1 cellular context compared by ENCODE assay signal in the genomic region with DNA sequence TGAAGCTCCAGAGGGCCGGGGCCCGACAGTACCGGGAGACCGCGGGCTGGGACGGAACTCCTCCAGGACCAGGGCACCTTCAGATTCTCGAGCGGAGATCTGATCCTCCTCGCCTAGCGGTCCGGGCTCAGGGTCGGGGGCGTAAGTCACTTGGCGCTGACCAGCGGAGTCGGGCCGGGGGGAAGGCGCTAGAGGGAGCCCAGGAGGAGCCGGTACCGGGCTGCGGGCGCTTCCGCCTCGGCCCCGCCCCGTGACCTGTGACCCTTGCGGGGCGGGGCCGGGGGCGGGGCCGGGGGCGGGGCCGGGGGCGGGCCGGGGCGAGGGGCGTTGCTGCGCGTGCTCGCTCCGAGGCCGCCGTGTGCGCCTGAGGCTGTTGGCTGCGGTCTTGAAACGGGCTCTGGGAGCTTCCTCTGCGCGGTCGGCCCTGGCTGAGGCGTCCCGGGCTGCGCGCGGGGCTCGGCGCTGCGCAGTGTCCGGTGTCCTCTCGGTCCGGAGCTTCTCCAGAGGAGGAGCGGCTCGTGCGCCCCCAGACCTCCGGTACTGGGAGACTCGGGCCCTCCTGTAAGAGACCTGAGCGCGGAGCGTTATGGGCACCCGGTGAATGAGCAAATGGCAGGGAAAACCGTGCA.
TF ChIP-seq lines count a peak whose summit lies in the region.

TSS of gene ARSA (minus strand) at position 239 of the 629 bp plus-strand sequence. CDS start 373 bp downstream, outside the sequence.

TF ChIP-seq in HepG2, 621 proteins besides CTCF, POLR2A, EP300 and RAD21 (continued from another document and continues in another):
- no peak for TF ChIP-seq ZNF318 (CRISPR knock-in tag; IDR thresholded peaks at IDR 0.05)
- no peak for TF ChIP-seq HOXA5 (CRISPR knock-in tag; IDR thresholded peaks at IDR 0.05)
- no peak for TF ChIP-seq KMT2A (CRISPR knock-in tag; IDR thresholded peaks at IDR 0.05)
- no peak for TF ChIP-seq ZNF205 (CRISPR knock-in tag; IDR thresholded peaks at IDR 0.05)
- TF ChIP-seq HOXA9 (CRISPR knock-in tag; IDR thresholded peaks at IDR 0.05; ENCODE audit: borderline replicate concordance) = no peak
- TF ChIP-seq NCOA1 (CRISPR knock-in tag; IDR thresholded peaks at IDR 0.05) = 0 out of 2 replicates have a peak, but pooled peaks have one; percentile 34
- TF ChIP-seq PAF1 (CRISPR knock-in tag; IDR thresholded peaks at IDR 0.05) = no peak
- TF ChIP-seq PRMT3 (CRISPR knock-in tag; IDR thresholded peaks at IDR 0.05; ENCODE audit: borderline replicate concordance, low read depth) = peak; percentile 72; the same call in 1 of the 2 replicates
- TF ChIP-seq ZNF550 (CRISPR knock-in tag; IDR thresholded peaks at IDR 0.05; ENCODE audit: borderline replicate concordance) = no peak
- TF ChIP-seq ZNF616 (CRISPR knock-in tag; IDR thresholded peaks at IDR 0.05; ENCODE audit: low read depth) = no peak
- TF ChIP-seq, protein P1, sequence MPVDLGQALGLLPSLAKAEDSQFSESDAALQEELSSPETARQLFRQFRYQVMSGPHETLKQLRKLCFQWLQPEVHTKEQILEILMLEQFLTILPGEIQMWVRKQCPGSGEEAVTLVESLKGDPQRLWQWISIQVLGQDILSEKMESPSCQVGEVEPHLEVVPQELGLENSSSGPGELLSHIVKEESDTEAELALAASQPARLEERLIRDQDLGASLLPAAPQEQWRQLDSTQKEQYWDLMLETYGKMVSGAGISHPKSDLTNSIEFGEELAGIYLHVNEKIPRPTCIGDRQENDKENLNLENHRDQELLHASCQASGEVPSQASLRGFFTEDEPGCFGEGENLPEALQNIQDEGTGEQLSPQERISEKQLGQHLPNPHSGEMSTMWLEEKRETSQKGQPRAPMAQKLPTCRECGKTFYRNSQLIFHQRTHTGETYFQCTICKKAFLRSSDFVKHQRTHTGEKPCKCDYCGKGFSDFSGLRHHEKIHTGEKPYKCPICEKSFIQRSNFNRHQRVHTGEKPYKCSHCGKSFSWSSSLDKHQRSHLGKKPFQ (CRISPR knock-in tag; IDR thresholded peaks at IDR 0.05; ENCODE audit: insufficient replicate concordance) = no peak
- no peak for TF ChIP-seq CENPX (CRISPR knock-in tag; IDR thresholded peaks at IDR 0.05)
- TF ChIP-seq DDIT3 (CRISPR knock-in tag; IDR thresholded peaks at IDR 0.05) = no peak
- TF ChIP-seq GPN1 (CRISPR knock-in tag; IDR thresholded peaks at IDR 0.05; ENCODE audit: borderline replicate concordance) = no peak
- no peak for TF ChIP-seq GABPA (IDR thresholded peaks at IDR 0.05; ENCODE audit: low read depth, low read length)
- peak; percentile 53 for TF ChIP-seq GABPA (CRISPR knock-in tag; IDR thresholded peaks at IDR 0.05; ENCODE audit: low read depth)
- no peak for TF ChIP-seq DNMT3B (CRISPR knock-in tag; conservative IDR thresholded peaks at IDR 0.05)
- TF ChIP-seq NFIB (CRISPR knock-in tag; IDR thresholded peaks at IDR 0.05; ENCODE audit: borderline replicate concordance) = no peak
- no peak for TF ChIP-seq SATB2 (CRISPR knock-in tag; IDR thresholded peaks at IDR 0.05)
- no peak for TF ChIP-seq HMG20A (CRISPR knock-in tag; IDR thresholded peaks at IDR 0.05; ENCODE audit: borderline replicate concordance)
- TF ChIP-seq FOXK1 (CRISPR knock-in tag; IDR thresholded peaks at IDR 0.05; ENCODE audit: borderline replicate concordance, low read depth) = no peak
- no peak for TF ChIP-seq JUND (CRISPR knock-in tag; IDR thresholded peaks at IDR 0.05)
- TF ChIP-seq KDM1A (CRISPR knock-in tag; IDR thresholded peaks at IDR 0.05) = no peak
- no peak for TF ChIP-seq DNMT1 (CRISPR knock-in tag; IDR thresholded peaks at IDR 0.05)
- TF ChIP-seq ZNF883 (CRISPR knock-in tag; IDR thresholded peaks at IDR 0.05; ENCODE audit: not compliant biosample characterization) = no peak
- TF ChIP-seq TBX3 (IDR thresholded peaks at IDR 0.05; ENCODE audit: borderline replicate concordance) = no peak
- TF ChIP-seq KLF6 (CRISPR knock-in tag; IDR thresholded peaks at IDR 0.05) = no peak
- TF ChIP-seq ZNF44 (CRISPR knock-in tag; IDR thresholded peaks at IDR 0.05) = 0 out of 2 replicates have a peak, but pooled peaks have one; percentile 87
- TF ChIP-seq ZBTB8A (CRISPR knock-in tag; IDR thresholded peaks at IDR 0.05; ENCODE audit: borderline replicate concordance, low read depth) = no peak
- no peak for TF ChIP-seq NCOR1 (IDR thresholded peaks at IDR 0.05; ENCODE audit: borderline replicate concordance, low read length)
- no peak for TF ChIP-seq ZNF225 (CRISPR knock-in tag; IDR thresholded peaks at IDR 0.05)
- no peak for TF ChIP-seq ARNT (IDR thresholded peaks at IDR 0.05)
- no peak for TF ChIP-seq ZNF839 (CRISPR knock-in tag; IDR thresholded peaks at IDR 0.05; ENCODE audit: borderline replicate concordance)
- TF ChIP-seq ZNF446 (CRISPR knock-in tag; IDR thresholded peaks at IDR 0.05) = no peak
- peak; percentile 56; the same call in 1 of the 2 replicates for TF ChIP-seq KDM2A (CRISPR knock-in tag; IDR thresholded peaks at IDR 0.05; ENCODE audit: borderline replicate concordance, low read depth)
- TF ChIP-seq MEIS1 (CRISPR knock-in tag; IDR thresholded peaks at IDR 0.05; ENCODE audit: borderline replicate concordance) = no peak; the same call in 1 of the 2 replicates
- TF ChIP-seq ZNF746 (CRISPR knock-in tag; IDR thresholded peaks at IDR 0.05) = no peak
- TF ChIP-seq NFE2 (CRISPR knock-in tag; IDR thresholded peaks at IDR 0.05) = no peak
- TF ChIP-seq YEATS2 (CRISPR knock-in tag; IDR thresholded peaks at IDR 0.05; ENCODE audit: borderline replicate concordance) = no peak; the same call in 1 of the 2 replicates
- no peak for TF ChIP-seq KDM6A (CRISPR knock-in tag; IDR thresholded peaks at IDR 0.05; ENCODE audit: low read depth)
- TF ChIP-seq ZNF432 (CRISPR knock-in tag; IDR thresholded peaks at IDR 0.05; ENCODE audit: borderline replicate concordance) = no peak
- no peak for TF ChIP-seq POLR2AphosphoS2 (IDR thresholded peaks at IDR 0.05; ENCODE audit: low read depth, low read length)
- TF ChIP-seq AHDC1 (CRISPR knock-in tag; IDR thresholded peaks at IDR 0.05; ENCODE audit: borderline replicate concordance) = no peak
- no peak for TF ChIP-seq BATF2 (CRISPR knock-in tag; IDR thresholded peaks at IDR 0.05)
- TF ChIP-seq MATR3 (CRISPR knock-in tag; IDR thresholded peaks at IDR 0.05) = no peak
- TF ChIP-seq NFATC3 (CRISPR knock-in tag; IDR thresholded peaks at IDR 0.05) = peak; percentile 86; the same call in 1 of the 2 replicates
- TF ChIP-seq ZNF556 (CRISPR knock-in tag; IDR thresholded peaks at IDR 0.05; ENCODE audit: borderline replicate concordance) = no peak; the same call in 1 of the 2 replicates
- TF ChIP-seq MAF1 (CRISPR knock-in tag; IDR thresholded peaks at IDR 0.05; ENCODE audit: borderline replicate concordance) = no peak
